Comparison of ENCODE assay signal across 36 cellular contexts in genomic region chr2:166841152-166841551, GRCh38. TPM values are rescaled to one million over a fixed set of nuclear protein-coding genes. Genes with fewer than 3 reads are reported as not detected.
"Had no signal": no experiment of that assay in that cellular context is flagged by ENCODE, and none has a peak within 500 bp of the region (broad histone marks: within the 10 kb centered on the region; RNA-seq: fewer than 3 reads in every experiment).

No MANE protein-coding gene starts in this region.

- H3K4me2 ChIP-seq: PC-9 had no signal

- H3K27ac ChIP-seq: brain microvascular endothelial cell, PC-9, RWPE1, VCaP had no signal

- ATAC-seq: activated CD8-positive, alpha-beta memory T cell treated with anti-CD3 and anti-CD28 coated beads, Interleukin-2, amount 10 ng/mL, durations not matched to agents 7 days and 5 days; activated naive CD8-positive, alpha-beta T cell treated with anti-CD3 and anti-CD28 coated beads, Interleukin-2, amount 50 U/mL, for 24 hours; Right ventricle myocardium inferior; SK-N-SH treated with all-trans-retinoic acid at 6 μM for 48 hours had no signal

- H3K27me3 ChIP-seq: brain microvascular endothelial cell had no signal

- H3K36me3 ChIP-seq: brain microvascular endothelial cell had no signal

- H3K27me3 Mint-ChIP-seq: activated CD4-positive, alpha-beta memory T cell treated with anti-CD3 and anti-CD28 coated beads, Interleukin-2, amount 10 ng/mL, durations not matched to agents 7 days and 5 days; activated CD8-positive, alpha-beta memory T cell treated with anti-CD3 and anti-CD28 coated beads, Interleukin-2, amount 10 ng/mL, durations not matched to agents 7 days and 5 days; activated naive CD4-positive, alpha-beta T cell treated with anti-CD3 and anti-CD28 coated beads, Interleukin-2, amount 10 ng/mL, durations not matched to agents 7 days and 5 days; activated naive CD8-positive, alpha-beta T cell; activated naive CD8-positive, alpha-beta T cell treated with anti-CD3 and anti-CD28 coated beads, Interleukin-2, amount 50 U/mL, for 24 hours had no signal

- DNase-seq: activated CD4-positive, alpha-beta memory T cell treated with anti-CD3 and anti-CD28 coated beads, Interleukin-2, amount 10 ng/mL, durations not matched to agents 7 days and 5 days; activated CD4-positive, alpha-beta T cell treated with anti-CD3 and anti-CD28 coated beads for 1 hour; activated CD4-positive, alpha-beta T cell treated with anti-CD3 and anti-CD28 coated beads for 48 hours; activated CD4-positive, CD25-positive, alpha-beta regulatory T cell; activated CD8-positive, alpha-beta memory T cell treated with anti-CD3 and anti-CD28 coated beads for 24 hours; activated CD8-positive, alpha-beta memory T cell treated with anti-CD3 and anti-CD28 coated beads, Interleukin-2, amount 10 ng/mL, durations not matched to agents 7 days and 5 days; activated CD8-positive, alpha-beta memory T cell treated with anti-CD3 and anti-CD28 coated beads, Interleukin-2, amount 50 U/mL, for 48 hours; activated effector memory CD4-positive, alpha-beta T cell treated with Interleukin-2 at 50 U/mL for 16 hours; activated naive CD4-positive, alpha-beta T cell treated with anti-CD3 and anti-CD28 coated beads, Interleukin-2, amount 10 ng/mL, durations not matched to agents 7 days and 5 days; activated naive CD8-positive, alpha-beta T cell treated with anti-CD3 and anti-CD28 coated beads, Interleukin-2, amount 50 U/mL, for 24 hours; activated T-cell treated with anti-CD3 and anti-CD28 coated beads, Interleukin-2, amount 50 U/mL, for 48 hours; anterior cingulate cortex; brain microvascular endothelial cell; central memory CD4-positive, alpha-beta T cell; Karpas-422; NCI-H146; NCI-H187; NCI-H2029 treated with DMSO at 0.1 percent for 48 hours; NCI-H2107; NCI-H345; NCI-H524 treated with DMSO at 0.1 percent for 48 hours; NK-92 treated with Interleukin-12 subunit alpha and Interleukin-12 subunit beta, amount 100 ng/mL, for 24 hours; PC-9; SIG-M5; T-helper 1 cell; T-helper 2 cell; T-helper 9 cell had no signal

- H3K27ac Mint-ChIP-seq: activated CD4-positive, alpha-beta memory T cell treated with anti-CD3 and anti-CD28 coated beads, Interleukin-2, amount 10 ng/mL, durations not matched to agents 7 days and 5 days; activated CD8-positive, alpha-beta memory T cell treated with anti-CD3 and anti-CD28 coated beads, Interleukin-2, amount 10 ng/mL, durations not matched to agents 7 days and 5 days; activated naive CD4-positive, alpha-beta T cell treated with anti-CD3 and anti-CD28 coated beads, Interleukin-2, amount 10 ng/mL, durations not matched to agents 7 days and 5 days; activated naive CD8-positive, alpha-beta T cell; activated naive CD8-positive, alpha-beta T cell treated with anti-CD3 and anti-CD28 coated beads, Interleukin-2, amount 50 U/mL, for 24 hours had no signal

- H2AFZ ChIP-seq: PC-9 had no signal

- H3K4me3 Mint-ChIP-seq: activated CD4-positive, alpha-beta memory T cell treated with anti-CD3 and anti-CD28 coated beads, Interleukin-2, amount 10 ng/mL, durations not matched to agents 7 days and 5 days; activated CD8-positive, alpha-beta memory T cell treated with anti-CD3 and anti-CD28 coated beads, Interleukin-2, amount 10 ng/mL, durations not matched to agents 7 days and 5 days; activated naive CD4-positive, alpha-beta T cell treated with anti-CD3 and anti-CD28 coated beads, Interleukin-2, amount 10 ng/mL, durations not matched to agents 7 days and 5 days; activated naive CD8-positive, alpha-beta T cell; activated naive CD8-positive, alpha-beta T cell treated with anti-CD3 and anti-CD28 coated beads, Interleukin-2, amount 50 U/mL, for 24 hours had no signal

- H3K4me1 Mint-ChIP-seq: activated CD4-positive, alpha-beta memory T cell treated with anti-CD3 and anti-CD28 coated beads, Interleukin-2, amount 10 ng/mL, durations not matched to agents 7 days and 5 days; activated CD8-positive, alpha-beta memory T cell treated with anti-CD3 and anti-CD28 coated beads, Interleukin-2, amount 10 ng/mL, durations not matched to agents 7 days and 5 days; activated naive CD4-positive, alpha-beta T cell treated with anti-CD3 and anti-CD28 coated beads, Interleukin-2, amount 10 ng/mL, durations not matched to agents 7 days and 5 days; activated naive CD8-positive, alpha-beta T cell treated with anti-CD3 and anti-CD28 coated beads, Interleukin-2, amount 50 U/mL, for 24 hours had no signal

- H3K9me3 Mint-ChIP-seq: activated naive CD4-positive, alpha-beta T cell treated with anti-CD3 and anti-CD28 coated beads, Interleukin-2, amount 10 ng/mL, durations not matched to agents 7 days and 5 days had no signal

- H3K36me3 Mint-ChIP-seq: activated CD8-positive, alpha-beta memory T cell treated with anti-CD3 and anti-CD28 coated beads, Interleukin-2, amount 10 ng/mL, durations not matched to agents 7 days and 5 days; activated naive CD4-positive, alpha-beta T cell treated with anti-CD3 and anti-CD28 coated beads, Interleukin-2, amount 10 ng/mL, durations not matched to agents 7 days and 5 days; activated naive CD8-positive, alpha-beta T cell had no signal

- H3K4me3 ChIP-seq: PC-9 had no signal

RNA-seq across cellular contexts. Expression of gene XIRP2, which starts 47.1 kb away (rescaled TPM):
- total RNA-seq: activated CD4-positive, alpha-beta memory T cell treated with anti-CD3 and anti-CD28 coated beads, Interleukin-2, amount 10 ng/mL, durations not matched to agents 7 days and 5 days; activated CD8-positive, alpha-beta memory T cell treated with anti-CD3 and anti-CD28 coated beads, Interleukin-2, amount 10 ng/mL, durations not matched to agents 7 days and 5 days; MCF 10A; NCI-H460; OCI-LY7; PC-9; SK-MEL-5 had no signal
